Comparison of ENCODE assay signal across 9 cellular contexts in genomic region chr10:104406715-104407517, GRCh38. TPM values are rescaled to one million over a fixed set of nuclear protein-coding genes. Genes with fewer than 3 reads are reported as not detected.
A peak's percentile ranks its signal among the peaks of the same experiment; 100 is the strongest.
DNase-seq lines count a peak whose midpoint lies in the region; ATAC-seq, FAIRE-seq and TF ChIP-seq lines count a peak whose summit lies in the region.
"Had no signal": no experiment of that assay in that cellular context is flagged by ENCODE, and none has a peak within 500 bp of the region (broad histone marks: within the 10 kb centered on the region; RNA-seq: fewer than 3 reads in every experiment).

No MANE protein-coding gene starts in this region.

- TF ChIP-seq POLR2A in heart left ventricle (IDR thresholded peaks at IDR 0.05) (no peak), upper lobe of left lung (IDR thresholded peaks at IDR 0.05) (no peak)

- H3K9ac ChIP-seq in BLaER1, result no peak overlapping the region

- no peaks in the 10 kb centered on the region for H4K20me1 ChIP-seq in BLaER1

- H3K4me2 ChIP-seq in BLaER1, result peak overlapping the region; percentile 49

- WGBS in heart left ventricle, 4 donors, result 48 to 61% (median 50%) methylated on average over 7 of the region's 7 CpGs
- WGBS in upper lobe of left lung, 2 donors, result 30 to 46% methylated on average over 7 of the region's 7 CpGs

- H3K27me3 ChIP-seq in BLaER1 (no peaks in the 10 kb centered on the region), heart left ventricle (no peaks in the 10 kb centered on the region), upper lobe of left lung (no peaks in the 10 kb centered on the region)

- H3K4me1 ChIP-seq in BLaER1 (peaks cover 8% of the 10 kb centered on the region), heart left ventricle (no peaks in the 10 kb centered on the region), upper lobe of left lung (no peaks in the 10 kb centered on the region)

- FAIRE-seq in RCC 7860 (lab: Jason Lieb, UNC), result no peak
- FAIRE-seq: frontal cortex had no signal

- no peak overlapping the region for H3K4me3 ChIP-seq in BLaER1
- no peak overlapping the region for H3K4me3 ChIP-seq in heart left ventricle
- no peak overlapping the region for H3K4me3 ChIP-seq in upper lobe of left lung

- peak; percentile 55 for ATAC-seq in GM21423 (IDR thresholded peaks at IDR 0.05; ENCODE audit: unreplicated experiment)
- peak in 1 of 4 donors; percentile 57 for ATAC-seq in heart left ventricle
- ATAC-seq in upper lobe of left lung (ENCODE audit: low FRiP score in 2 of 2), result peak in 1 of 2 donors; percentile 45
- ATAC-seq in GM21786 (IDR thresholded peaks at IDR 0.05; ENCODE audit: unreplicated experiment), result no peak
- no peak for ATAC-seq in HG03139 (IDR thresholded peaks at IDR 0.05; ENCODE audit: unreplicated experiment)

- no peak overlapping the region for H3K27ac ChIP-seq in BLaER1
- H3K27ac ChIP-seq in heart left ventricle, result no peak overlapping the region
- H3K27ac ChIP-seq in upper lobe of left lung, result no peak overlapping the region

- TF ChIP-seq CTCF in heart left ventricle (IDR thresholded peaks at IDR 0.05) (peak; percentile 17 to 52 (median 37)), upper lobe of left lung (IDR thresholded peaks at IDR 0.05) (peak in 4 of 6 experiments; percentile 17 to 46 (median 32))

- H3K36me3 ChIP-seq in BLaER1, result no peaks in the 10 kb centered on the region
- no peaks in the 10 kb centered on the region for H3K36me3 ChIP-seq in heart left ventricle
- no peaks in the 10 kb centered on the region for H3K36me3 ChIP-seq in upper lobe of left lung

- DNase-seq in RCC 7860 (ENCODE audit: low spot score) (peak; percentile 23), heart left ventricle (no peak), upper lobe of left lung (no peak), GM19238 (ENCODE audit: insufficient read length, low spot score) (no peak)

- intact Hi-C loops in heart left ventricle (cut with DNase I), result loop anchor here in 5 of 10 donors (2.0 to 10.0 kb wide), 4 partner anchors 208 to 518 kb away; no protein-coding TSS in a partner anchor

- peaks cover 12% of the 10 kb centered on the region; the same call in 1 of the 2 replicates for H3K9me3 ChIP-seq in BLaER1
- peaks cover 0 to 4% (median 0%) of the 10 kb centered on the region in 12 donors for H3K9me3 ChIP-seq in heart left ventricle
- H3K9me3 ChIP-seq in upper lobe of left lung, result no peaks in the 10 kb centered on the region

- TF ChIP-seq EP300 in upper lobe of left lung (IDR thresholded peaks at IDR 0.05), result no peak

RNA-seq across cellular contexts. Expression of gene CFAP58, which starts 53.3 kb away (rescaled TPM):
- 1 to 10 TPM; 1.2 to 4.9 (median 3.2) TPM for total RNA-seq in heart left ventricle
- 1 to 10 TPM in 1 of 2 donors, under 1 TPM in 1; 0.62 to 2.2 TPM for polyA plus RNA-seq in heart left ventricle
- total RNA-seq in upper lobe of left lung, result 10 to 100 TPM in 1 of 6 donors, 1 to 10 TPM in 3, under 1 TPM in 2; 0.14 to 11.0 (median 1.0) TPM
